ENCODE assay signal across 29 cellular contexts in the genomic region with DNA sequence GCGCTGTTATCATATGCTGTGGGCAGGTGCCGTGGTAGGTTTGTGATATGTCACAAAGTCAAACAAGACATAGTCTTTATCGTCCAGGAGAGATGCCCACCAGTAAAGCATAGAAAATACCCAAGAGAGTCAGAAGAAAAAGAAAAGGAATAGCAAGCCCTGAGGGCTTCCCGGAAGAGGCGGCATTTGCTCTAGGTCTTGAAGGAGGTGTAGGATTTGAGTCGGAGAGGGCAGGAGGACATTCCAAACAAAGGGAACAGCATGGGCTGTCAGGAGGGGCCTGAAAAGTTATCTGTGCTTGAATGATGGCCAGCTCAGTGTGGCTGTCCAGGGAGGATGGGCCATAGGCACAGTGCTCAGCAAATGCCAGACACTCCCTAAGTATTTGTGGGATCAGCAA. TPM values are rescaled to one million over a fixed set of nuclear protein-coding genes. Genes with fewer than 3 reads are reported as not detected.
A peak's percentile ranks its signal among the peaks of the same experiment; 100 is the strongest.
DNase-seq lines count a peak whose midpoint lies in the region; ATAC-seq, FAIRE-seq and TF ChIP-seq lines count a peak whose summit lies in the region.
"Had no signal": no experiment of that assay in that cellular context is flagged by ENCODE, and none has a peak within 500 bp of the region (broad histone marks: within the 10 kb centered on the region; RNA-seq: fewer than 3 reads in every experiment).

No MANE protein-coding gene starts in this region.

- H2BK5ac ChIP-seq in H1 (ENCODE audit: low read depth, low read length), result no peak overlapping the region

- H3K4me1 Mint-ChIP-seq in nephron progenitor cell, result peaks cover 97% of the 10 kb centered on the region
- H3K4me1 Mint-ChIP-seq: CD14-positive monocyte; CD8-positive, alpha-beta memory T cell had no signal

- peaks cover 10 to 46% (median 29%) of the 10 kb centered on the region in 4 experiments for H3K4me1 ChIP-seq in H1 (replicated peaks in 1 of 4; ENCODE audit: control insufficient read depth in 3 of 4, insufficient read depth in 4 of 4, low read length in 3 of 4)
- H3K4me1 ChIP-seq in hepatocyte (ENCODE audit: insufficient read depth), result peaks cover 43% of the 10 kb centered on the region
- H3K4me1 ChIP-seq: BE2C had no signal

- CTCF ChIA-PET in H1 (lab: Charles Lee; ENCODE audit: partially characterized antibody), result interaction anchor here (1.1 to 12.8 kb wide), 5 partner anchors 12 to 71 kb away, joined by 3 to 128 read pairs (median 4); no protein-coding TSS in a partner anchor

- H3K4ac ChIP-seq in H1 (replicated peaks; ENCODE audit: insufficient read length, low read depth, low read length), result peak overlapping the region; percentile 17

- H3K79me1 ChIP-seq in H1 (ENCODE audit: low read depth, low read length), result no peaks in the 10 kb centered on the region

- H3K4me3 Mint-ChIP-seq in nephron progenitor cell, result peak overlapping the region; percentile 11
- H3K4me3 Mint-ChIP-seq: CD14-positive monocyte; CD8-positive, alpha-beta memory T cell had no signal

- TF ChIP-seq CTCF in H1 (IDR thresholded peaks at IDR 0.05; ENCODE audit: control extremely low read depth in 1 of 3, insufficient read depth in 1 of 3, low read depth in 1 of 3, low read length in 3 of 3) (no peak), nephron progenitor cell (IDR thresholded peaks at IDR 0.05) (no peak), hepatocyte (IDR thresholded peaks at IDR 0.05; ENCODE audit: poor library complexity) (no peak)

- no peak overlapping the region for H4K91ac ChIP-seq in H1 (replicated peaks; ENCODE audit: insufficient read length, low read length)

- H3K23ac ChIP-seq in H1 (ENCODE audit: insufficient read length), result no peak overlapping the region

- no peaks in the 10 kb centered on the region for H3K9me3 Mint-ChIP-seq in nephron progenitor cell
- H3K9me3 Mint-ChIP-seq: CD14-positive monocyte; CD8-positive, alpha-beta memory T cell had no signal

- no peak overlapping the region for H3K4me2 ChIP-seq in H1 (ENCODE audit: insufficient read depth in 1 of 2, low read depth in 2 of 2, low read length in 2 of 2)
- no peak overlapping the region for H3K4me2 ChIP-seq in hepatocyte

- no peak overlapping the region for H2AFZ ChIP-seq in H1 (ENCODE audit: low read length)
- no peak overlapping the region for H2AFZ ChIP-seq in hepatocyte

- POLR2A ChIA-PET in H1 (lab: Charles Lee; ENCODE audit: partially characterized antibody), result no interaction called here

- TF ChIP-seq POLR2A in H1 (IDR thresholded peaks at IDR 0.05; ENCODE audit: control extremely low read depth in 1 of 2, low read depth in 2 of 2, low read length in 2 of 2), result no peak

- no peak for FAIRE-seq in H1 (lab: Jason Lieb, UNC)
- FAIRE-seq: GM18507 had no signal

- 90% methylated on average over 6 of the region's 6 CpGs; no CpG with 5 or more reads in 1 of the 2 experiments for WGBS in H1 (ENCODE audit: extremely low coverage in 1 of 2, insufficient coverage in 1 of 2, insufficient read length in 1 of 2, insufficient replicate concordance in 2 of 2, low coverage in 1 of 2, low lambda C conversion rate in 2 of 2, missing lambda C conversion rate in 1 of 2), 2 experiments
- WGBS in hepatocyte (ENCODE audit: low lambda C conversion rate, missing lambda C conversion rate), result 87% methylated on average over 6 of the region's 6 CpGs

- H3K27ac Mint-ChIP-seq in nephron progenitor cell, result no peak overlapping the region
- H3K27ac Mint-ChIP-seq: CD14-positive monocyte; CD8-positive, alpha-beta memory T cell had no signal

- no peaks in the 10 kb centered on the region for H3K23me2 ChIP-seq in H1 (ENCODE audit: low read depth, low read length)

- H3K18ac ChIP-seq in H1 (ENCODE audit: extremely low read depth, low read length), result no peak overlapping the region

- no peaks in the 10 kb centered on the region for H3K79me2 ChIP-seq in H1 (ENCODE audit: control insufficient read depth in 1 of 2, insufficient read depth in 2 of 2, low read length in 2 of 2)
- no peaks in the 10 kb centered on the region for H3K79me2 ChIP-seq in hepatocyte

- DNase-seq in DMS53 (lab: John Stamatoyannopoulos, UW) (peak; percentile 17), DMS53 treated with DMSO at 0.1 percent for 48 hours (lab: John Stamatoyannopoulos, UW; ENCODE audit: unreplicated experiment) (no peak), ELF-1 (ENCODE audit: low read depth, low spot score) (peak; percentile 76), H1 (ENCODE audit: low read depth in 1 of 2, low spot score in 2 of 2) (no peak), nephron progenitor cell (no peak), hepatocyte (ENCODE audit: low spot score) (no peak)
- DNase-seq: ACHN; BE2C; CD8-positive, alpha-beta memory T cell; DMS 273 treated with DMSO at 0.1 percent for 48 hours; DND-41; GOT3; HCEC 1CT; KBM-7; MV-4-11; NCI-H1105; NCI-H146; NCI-H1930; NCI-H2107; NCI-H748 treated with DMSO at 0.1 percent for 48 hours; NK-92 treated with Interleukin-12 subunit alpha and Interleukin-12 subunit beta, amount 100 ng/mL, for 24 hours; PC-3; SJCRH30 had no signal

- ATAC-seq in HG03097 (IDR thresholded peaks at IDR 0.05; ENCODE audit: low FRiP score, unreplicated experiment) (no peak), GM18517 (IDR thresholded peaks at IDR 0.05; ENCODE audit: unreplicated experiment) (no peak)
- ATAC-seq: PC-3, SK-N-SH treated with all-trans-retinoic acid at 6 μM for 48 hours had no signal

- H2BK15ac ChIP-seq in H1 (ENCODE audit: low read length), result 0 out of 2 replicates have a peak overlapping the region, but pooled peaks have one; percentile 55

- H3K9me3 ChIP-seq in H1 (ENCODE audit: insufficient read depth in 2 of 2, low read depth in 1 of 2, low read length in 1 of 2), result no peaks in the 10 kb centered on the region
- H3K9me3 ChIP-seq in hepatocyte (ENCODE audit: low read depth), result no peaks in the 10 kb centered on the region
- H3K9me3 ChIP-seq: BE2C, SJCRH30 had no signal

- no peak overlapping the region for H2AK5ac ChIP-seq in H1 (ENCODE audit: low read depth, low read length)

- no peaks in the 10 kb centered on the region for H3K36me3 ChIP-seq in H1 (ENCODE audit: control insufficient read depth in 2 of 4, insufficient read depth in 4 of 4, low read length in 3 of 4)
- H3K36me3 ChIP-seq in hepatocyte (replicated peaks; ENCODE audit: insufficient read depth, low read depth), result no peaks in the 10 kb centered on the region
- H3K36me3 ChIP-seq: BE2C, SJCRH30 had no signal

- no peaks in the 10 kb centered on the region for H3K9me2 ChIP-seq in hepatocyte (replicated peaks; ENCODE audit: insufficient read depth)

- TF ChIP-seq RAD21 in H1 (IDR thresholded peaks at IDR 0.05 in 1 of 2, conservative IDR thresholded peaks at IDR 0.05 in 1 of 2; ENCODE audit: low read depth in 2 of 2, low read length in 2 of 2), result no peak

- H2BK12ac ChIP-seq in H1 (ENCODE audit: low read depth, low read length), result no peak overlapping the region

- H3K27ac ChIP-seq in H1 (ENCODE audit: low read depth, low read length), result no peak overlapping the region
- H3K27ac ChIP-seq in hepatocyte, result no peak overlapping the region
- H3K27ac ChIP-seq: 22Rv1, SJCRH30 had no signal

- H2BK120ac ChIP-seq in H1 (replicated peaks; ENCODE audit: low read depth, low read length), result no peak overlapping the region

- H3K56ac ChIP-seq in H1 (replicated peaks; ENCODE audit: insufficient read length, low read depth, low read length), result no peak overlapping the region

- H4K5ac ChIP-seq in H1 (ENCODE audit: insufficient read length, low read depth, low read length), result no peak overlapping the region

- peaks cover 23% of the 10 kb centered on the region for H3K27me3 Mint-ChIP-seq in nephron progenitor cell (ENCODE audit: low read depth, poor library complexity)

- no peak for TF ChIP-seq EP300 in H1 (IDR thresholded peaks at IDR 0.05; ENCODE audit: borderline replicate concordance in 1 of 2, low read depth in 2 of 2, low read length in 2 of 2)

- peak overlapping the region; percentile 67; the same call in 1 of the 2 replicates for H2BK20ac ChIP-seq in H1 (ENCODE audit: low read length)

- H4K20me1 ChIP-seq in H1 (replicated peaks in 1 of 2; ENCODE audit: control insufficient read depth in 1 of 2, insufficient read depth in 2 of 2, low read length in 2 of 2) (no peaks in the 10 kb centered on the region), hepatocyte (ENCODE audit: insufficient read depth, poor library complexity, severe bottlenecking) (no peaks in the 10 kb centered on the region)

- no peak overlapping the region for H3K9ac ChIP-seq in H1 (replicated peaks in 1 of 4; ENCODE audit: extremely low read depth in 1 of 4, low read depth in 3 of 4, low read length in 3 of 4)

- H3K27me3 ChIP-seq in H1 (replicated peaks in 1 of 4; ENCODE audit: control insufficient read depth in 3 of 4, extremely low read depth in 1 of 4, insufficient read depth in 3 of 4, low read length in 3 of 4), result peaks cover 0 to 2% (median 0%) of the 10 kb centered on the region in 4 experiments; a peak in 1 of 7 replicates
- no peaks in the 10 kb centered on the region for H3K27me3 ChIP-seq in hepatocyte
- H3K27me3 ChIP-seq: BE2C, SJCRH30 had no signal

- H3K36me3 Mint-ChIP-seq in nephron progenitor cell (ENCODE audit: low read depth), result no peaks in the 10 kb centered on the region
- H3K36me3 Mint-ChIP-seq: CD14-positive monocyte had no signal

- H3K4me3 ChIP-seq in H1 (ENCODE audit: extremely low read depth in 1 of 4, insufficient read depth in 2 of 4, low read depth in 3 of 4, low read length in 4 of 4) (no peak overlapping the region), hepatocyte (no peak overlapping the region)
- H3K4me3 ChIP-seq: SJCRH30 had no signal

- H3K14ac ChIP-seq in H1 (ENCODE audit: insufficient read length), result no peak overlapping the region

- no peak overlapping the region for H4K8ac ChIP-seq in H1 (ENCODE audit: extremely low read depth, insufficient read depth, low read length)

TF ChIP-seq in H1, 55 proteins besides CTCF, POLR2A, EP300 and RAD21 (continues in another document):
- TF ChIP-seq GABPA (IDR thresholded peaks at IDR 0.05; ENCODE audit: borderline replicate concordance, insufficient read depth, low read length) (no peak), EGR1 (IDR thresholded peaks at IDR 0.05; ENCODE audit: borderline replicate concordance, low read depth, low read length) (no peak), CHD2 (IDR thresholded peaks at IDR 0.05; ENCODE audit: low read length) (no peak), EZH2 (IDR thresholded peaks at IDR 0.05; ENCODE audit: low read depth, low read length, severe bottlenecking) (no peak), PHF8 (conservative IDR thresholded peaks at IDR 0.05; ENCODE audit: low read depth, low read length) (no peak), CEBPB (IDR thresholded peaks at IDR 0.05; ENCODE audit: low read depth, low read length) (no peak)

RNA-seq across cellular contexts. Expression of gene COL13A1, which starts 42.2 kb away (rescaled TPM):
- 4.5 and 5.2 TPM in 2 replicates for total RNA-seq in H1 (2021; fragmentation: NEBNext Ultra II Directional; extraction: Animal tissue kit (Norgen Biotek cat#: 25700))
- polyA plus RNA-seq in H1 (2011; rRNA removed), result 2.6 and 3.7 TPM in 2 replicates
- 6.7 TPM for polyA plus RNA-seq in H1 (2011; cell fraction: cytosol; rRNA removed)
- polyA plus RNA-seq in H1 (2011; cell fraction: nucleus; rRNA removed), result 13.5 TPM
- 3.5 to 4.3 TPM (median 3.7 TPM) in 4 replicates for polyA plus RNA-seq in H1 (2012, experiment 1 of 2)
- polyA plus RNA-seq in H1 (2012, experiment 2 of 2), result 1.0 TPM
- 7.6 TPM for polyA plus RNA-seq in H1 (2013, experiment 1 of 2)
- 6.3 TPM for polyA plus RNA-seq in H1 (2013, experiment 2 of 2)
- 1.7 and 4.2 TPM in 2 replicates for polyA minus RNA-seq in H1 (2011; rRNA and poly(A)+ RNA removed)
- 0.95 TPM for polyA minus RNA-seq in H1 (2011; cell fraction: cytosol; rRNA and poly(A)+ RNA removed)
- polyA minus RNA-seq in H1 (2011; cell fraction: nucleus; rRNA and poly(A)+ RNA removed), result 11.5 TPM
- total RNA-seq in hepatocyte, result 2.7 and 4.5 TPM in 2 replicates
- 5.8 and 8.5 TPM in 2 replicates for polyA plus RNA-seq in hepatocyte
- total RNA-seq: CD8-positive, alpha-beta memory T cell had no signal
- polyA plus RNA-seq: CD14-positive monocyte; CD8-positive, alpha-beta memory T cell had no signal

Comparison
In these comparisons a context has a peak if more than half of its experiments do, and no peak if none do; other contexts are left out.
1. DNase-seq: peak in DMS53 (single experiment) and ELF-1 (single experiment); none in DMS53 treated with DMSO at 0.1 percent for 48 hours (single experiment), H1 (0 of 2), nephron progenitor cell (single experiment) and hepatocyte (single experiment).